21 cellular contexts compared by ENCODE assay signal in genomic region chr7:41689815-41690214, GRCh38. TPM values are rescaled to one million over a fixed set of nuclear protein-coding genes. Genes with fewer than 3 reads are reported as not detected.
DNase-seq lines count a peak whose midpoint lies in the region; ATAC-seq, FAIRE-seq and TF ChIP-seq lines count a peak whose summit lies in the region.
"Had no signal": no experiment of that assay in that cellular context is flagged by ENCODE, and none has a peak within 500 bp of the region (broad histone marks: within the 10 kb centered on the region; RNA-seq: fewer than 3 reads in every experiment).

No MANE protein-coding gene starts in this region.

- no peak overlapping the region for H3K14ac ChIP-seq in IMR-90 (replicated peaks; ENCODE audit: low read depth, low read length)
- no peak overlapping the region for H3K14ac ChIP-seq in neuronal stem cell (ENCODE audit: low read length)

- intact Hi-C loops in IMR-90 (cut with micrococcal nuclease) = loop anchor here (10.0 kb wide), 2 partner anchors 355 to 505 kb away; no protein-coding TSS in a partner anchor

- H3K36me3 ChIP-seq in IMR-90 (ENCODE audit: control insufficient read depth, insufficient read depth, low read length) (peaks cover 40% of the 10 kb centered on the region), astrocyte (ENCODE audit: insufficient read depth, low read length) (peaks cover 76% of the 10 kb centered on the region), neuronal stem cell (replicated peaks in 1 of 2; ENCODE audit: control insufficient read depth in 2 of 2, insufficient read depth in 2 of 2, low read length in 2 of 2) (no peaks in the 10 kb centered on the region), smooth muscle cell (ENCODE audit: low read depth) (peaks cover 3% of the 10 kb centered on the region)
- H3K36me3 ChIP-seq: BE2C had no signal

- no peak overlapping the region for H3K4me3 Mint-ChIP-seq in astrocyte (ENCODE audit: unreplicated experiment)
- H3K4me3 Mint-ChIP-seq: CD4-positive, CD25-positive, alpha-beta regulatory T cell; CD8-positive, alpha-beta memory T cell; GM23338; H9 had no signal

- peak overlapping the region; percentile 79 for H3K27ac Mint-ChIP-seq in astrocyte (ENCODE audit: unreplicated experiment)
- H3K27ac Mint-ChIP-seq: CD4-positive, CD25-positive, alpha-beta regulatory T cell; CD8-positive, alpha-beta memory T cell; GM23338; H9 had no signal

- H2BK15ac ChIP-seq in IMR-90 (ENCODE audit: low read depth, low read length) (no peak overlapping the region), neuronal stem cell (ENCODE audit: low read length) (no peak overlapping the region)

- no TSS peak for BruUV-seq in IMR-90 (replicated peaks; lab: Mats Ljungman, UMichigan)

- H3K27me3 Mint-ChIP-seq in astrocyte (ENCODE audit: low read depth, unreplicated experiment) = no peaks in the 10 kb centered on the region
- H3K27me3 Mint-ChIP-seq: CD4-positive, CD25-positive, alpha-beta regulatory T cell had no signal

- H3K36me3 Mint-ChIP-seq in astrocyte (ENCODE audit: low read depth, unreplicated experiment) = peaks cover 28% of the 10 kb centered on the region
- H3K36me3 Mint-ChIP-seq: CD4-positive, CD25-positive, alpha-beta regulatory T cell; CD8-positive, alpha-beta memory T cell had no signal

- in situ Hi-C loops in IMR-90 (cut with MboI; ENCODE audit: low sequenced_read_pairs) = no loop called here

- dilution Hi-C loops in IMR-90 (cut with HindIII; ENCODE audit: low sequenced_read_pairs, unreplicated experiment) = no loop called here

- CTCF ChIA-PET in IMR-90 (lab: Yijun Ruan, JAX) = no interaction called here

- ATAC-seq in IMR-90 (ENCODE audit: low read depth) = no peak
- ATAC-seq: GM23338 had no signal

- H4K20me1 ChIP-seq in IMR-90 (ENCODE audit: insufficient read depth, low read length) (peaks cover 90% of the 10 kb centered on the region), astrocyte (ENCODE audit: insufficient read depth, low read length) (peaks cover 68% of the 10 kb centered on the region), smooth muscle cell (ENCODE audit: low read depth) (peaks cover 80% of the 10 kb centered on the region)

- H2BK12ac ChIP-seq in neuronal stem cell (ENCODE audit: low read length) = peak overlapping the region; percentile 12

- H3K4me2 ChIP-seq in IMR-90 (ENCODE audit: low read depth, low read length) (no peak overlapping the region), astrocyte (ENCODE audit: low read length) (no peak overlapping the region), neuronal stem cell (ENCODE audit: insufficient read depth, low read length, poor library complexity, severe bottlenecking) (no peak overlapping the region), smooth muscle cell (no peak overlapping the region)
- H3K4me2 ChIP-seq: GM23338 had no signal

- TF ChIP-seq RAD21 in IMR-90 (IDR thresholded peaks at IDR 0.05; ENCODE audit: low read length) = no peak

- no peak overlapping the region for H2BK20ac ChIP-seq in IMR-90 (ENCODE audit: low read depth, low read length)

- H3K9me1 ChIP-seq in IMR-90 (ENCODE audit: insufficient read depth, low read length) = peaks cover 29% of the 10 kb centered on the region

- H2AK9ac ChIP-seq in IMR-90 (replicated peaks; ENCODE audit: low read depth, low read length, poor library complexity) = peak overlapping the region; percentile 15

- TF ChIP-seq CTCF in IMR-90 (conservative IDR thresholded peaks at IDR 0.05; ENCODE audit: low read depth, low read length) = no peak
- TF ChIP-seq CTCF in astrocyte (IDR thresholded peaks at IDR 0.05; ENCODE audit: insufficient read depth, low read depth, low read length) = no peak
- no peak for TF ChIP-seq CTCF in smooth muscle cell (IDR thresholded peaks at IDR 0.05; ENCODE audit: borderline replicate concordance, insufficient read depth, poor library complexity, severe bottlenecking)

- no peak for TF ChIP-seq POLR2A in IMR-90 (IDR thresholded peaks at IDR 0.05; ENCODE audit: low read depth, low read length)

- H2AFZ ChIP-seq in IMR-90 (replicated peaks; ENCODE audit: low read length, poor library complexity) (no peak overlapping the region), astrocyte (ENCODE audit: low read depth, low read length) (no peak overlapping the region), neuronal stem cell (ENCODE audit: low read length) (no peak overlapping the region), smooth muscle cell (ENCODE audit: low read depth) (no peak overlapping the region)
- H2AFZ ChIP-seq: GM23338 had no signal

- H4K8ac ChIP-seq in IMR-90 (ENCODE audit: low read depth in 2 of 2, low read length in 2 of 2) (no peak overlapping the region), neuronal stem cell (ENCODE audit: low read depth, low read length) (no peak overlapping the region)

- FAIRE-seq in astrocyte (lab: Jason Lieb, UNC) = no peak
- FAIRE-seq: A204.1, D721Med, GM12892, GM18507 had no signal

- POLR2A ChIA-PET in IMR-90 (lab: Charles Lee; ENCODE audit: unreplicated experiment) = interaction anchor here (0.6 kb wide), 1 partner anchor 488 kb away, joined by 3 read pairs; no protein-coding TSS in a partner anchor

- no peak overlapping the region for H3K18ac ChIP-seq in IMR-90 (ENCODE audit: low read depth, low read length)
- no peak overlapping the region for H3K18ac ChIP-seq in neuronal stem cell (ENCODE audit: low read length)

- H3K4me3 ChIP-seq in IMR-90 (ENCODE audit: insufficient read depth, low read depth, low read length) (no peak overlapping the region), astrocyte (ENCODE audit: insufficient read depth, low read depth, low read length) (no peak overlapping the region), neuronal stem cell (ENCODE audit: low read length in 2 of 2) (peak overlapping the region in 1 of 2 donors; percentile 52), smooth muscle cell (no peak overlapping the region)
- H3K4me3 ChIP-seq: GM23338 had no signal

- no peaks in the 10 kb centered on the region for H3K27me3 ChIP-seq in IMR-90 (ENCODE audit: control insufficient read depth, insufficient read depth, low read length)
- H3K27me3 ChIP-seq in astrocyte (ENCODE audit: insufficient read depth, low read length) = no peaks in the 10 kb centered on the region
- H3K27me3 ChIP-seq in neuronal stem cell (ENCODE audit: control insufficient read depth in 3 of 3, insufficient read depth in 3 of 3, low read depth in 1 of 3, low read length in 3 of 3) = no peaks in the 10 kb centered on the region
- no peaks in the 10 kb centered on the region for H3K27me3 ChIP-seq in smooth muscle cell (ENCODE audit: low read depth)

- H2BK5ac ChIP-seq in IMR-90 (ENCODE audit: low read depth, low read length, poor library complexity, severe bottlenecking) (no peak overlapping the region), neuronal stem cell (ENCODE audit: low read length) (no peak overlapping the region)

- no peak overlapping the region for H2BK120ac ChIP-seq in IMR-90 (ENCODE audit: low read depth, low read length)
- H2BK120ac ChIP-seq in neuronal stem cell (ENCODE audit: low read depth, low read length) = no peak overlapping the region

- peaks cover 57% of the 10 kb centered on the region for H3K4me1 Mint-ChIP-seq in astrocyte (ENCODE audit: low read depth, unreplicated experiment)
- H3K4me1 Mint-ChIP-seq: CD4-positive, CD25-positive, alpha-beta regulatory T cell; CD8-positive, alpha-beta memory T cell had no signal

- no peak overlapping the region for H3K27ac ChIP-seq in IMR-90 (ENCODE audit: insufficient read depth, low read length)
- no peak overlapping the region for H3K27ac ChIP-seq in astrocyte (ENCODE audit: low read depth, low read length)
- H3K27ac ChIP-seq in neuronal stem cell (replicated peaks; ENCODE audit: low read length) = no peak overlapping the region
- H3K27ac ChIP-seq in smooth muscle cell (ENCODE audit: low read depth) = peak overlapping the region; percentile 94

- no peak overlapping the region for H3K56ac ChIP-seq in IMR-90 (ENCODE audit: extremely low read depth, insufficient read depth, low read length)

- 98% methylated on average over 10 of the region's 16 CpGs; no CpG with 5 or more reads in 1 of the 2 experiments for WGBS in IMR-90 (ENCODE audit: extremely low coverage in 2 of 2, insufficient read length in 1 of 2), 2 experiments
- no CpG with 5 or more reads among the region's 16 CpGs for WGBS in neuronal stem cell (ENCODE audit: extremely low coverage in 2 of 2, insufficient read length in 2 of 2, insufficient replicate concordance in 1 of 2), 2 donors
- WGBS in smooth muscle cell (ENCODE audit: low lambda C conversion rate) = 95% methylated on average over 16 of the region's 16 CpGs

- 0 out of 2 replicates have a peak overlapping the region, but pooled peaks have one; percentile 2 for H3K4ac ChIP-seq in IMR-90 (ENCODE audit: low read depth, low read length)
- H3K4ac ChIP-seq in neuronal stem cell (ENCODE audit: low read length) = no peak overlapping the region

- no peak for DNase-seq in IMR-90
- DNase-seq in astrocyte (ENCODE audit: low read depth) = no peak
- DNase-seq in neuronal stem cell (ENCODE audit: low spot score) = no peak
- DNase-seq in smooth muscle cell (lab: John Stamatoyannopoulos, UW; ENCODE audit: unreplicated experiment) = no peak
- no peak for DNase-seq in activated gamma-delta T cell treated with Interleukin-2 at 50 U/mL for 16 hours
- no peak for DNase-seq in NCI-H2107 treated with DMSO at 0.1 percent for 48 hours (lab: John Stamatoyannopoulos, UW; ENCODE audit: unreplicated experiment)
- no peak for DNase-seq in DMS79 (lab: John Stamatoyannopoulos, UW)
- DNase-seq in SIG-M5 treated with dmso at 0.1 percent for 504 hours (lab: John Stamatoyannopoulos, UW; ENCODE audit: unreplicated experiment) = no peak
- DNase-seq: ACHN; BE2C; C1 segment of cervical spinal cord; CD4-positive, CD25-positive, alpha-beta regulatory T cell; CD8-positive, alpha-beta memory T cell; COR-L47; GDM1; H9 had no signal

- no peak overlapping the region for H3K23ac ChIP-seq in IMR-90 (ENCODE audit: low read depth, low read length)
- no peak overlapping the region for H3K23ac ChIP-seq in neuronal stem cell (ENCODE audit: low read depth, low read length, poor library complexity)

- H2AK5ac ChIP-seq in IMR-90 (ENCODE audit: low read depth, low read length) (peak overlapping the region; percentile 4; the same call in 1 of the 2 replicates), neuronal stem cell (ENCODE audit: low read depth, low read length) (no peak overlapping the region)

- H3K9me3 ChIP-seq in IMR-90 (ENCODE audit: control insufficient read depth, insufficient read depth, low read length) (no peaks in the 10 kb centered on the region), astrocyte (ENCODE audit: insufficient read depth, low read depth, low read length) (no peaks in the 10 kb centered on the region), neuronal stem cell (replicated peaks in 1 of 2; ENCODE audit: control insufficient read depth in 2 of 2, insufficient read depth in 1 of 2, low read depth in 1 of 2, low read length in 2 of 2) (no peaks in the 10 kb centered on the region), smooth muscle cell (replicated peaks; ENCODE audit: low read depth) (no peaks in the 10 kb centered on the region)
- H3K9me3 ChIP-seq: BE2C had no signal

- H3K9ac ChIP-seq in IMR-90 (ENCODE audit: low read depth, low read length) (no peak overlapping the region), astrocyte (ENCODE audit: low read length) (no peak overlapping the region), neuronal stem cell (ENCODE audit: low read depth, low read length, poor library complexity) (no peak overlapping the region), smooth muscle cell (ENCODE audit: low read depth) (no peak overlapping the region)

- no peak overlapping the region for H4K91ac ChIP-seq in IMR-90 (ENCODE audit: insufficient read depth, low read depth, low read length)
- no peak overlapping the region for H4K91ac ChIP-seq in neuronal stem cell (ENCODE audit: low read depth, low read length, poor library complexity)

- H3F3A ChIP-seq in smooth muscle cell (ENCODE audit: low read depth) = peaks cover 30% of the 10 kb centered on the region

- H3K79me2 ChIP-seq in astrocyte (ENCODE audit: insufficient read depth, low read length) (peaks cover 61% of the 10 kb centered on the region), smooth muscle cell (ENCODE audit: low read depth) (peaks cover 44% of the 10 kb centered on the region)

- no peak overlapping the region for H4K5ac ChIP-seq in IMR-90 (ENCODE audit: low read depth, low read length)

- H3K79me1 ChIP-seq in IMR-90 (ENCODE audit: low read depth in 1 of 2, low read length in 2 of 2) = peaks cover 10 to 74% of the 10 kb centered on the region in 2 experiments; a peak in 3 of 4 replicates
- H3K79me1 ChIP-seq in neuronal stem cell (ENCODE audit: low read depth, low read length) = no peaks in the 10 kb centered on the region

- no peaks in the 10 kb centered on the region for H3K9me3 Mint-ChIP-seq in astrocyte (ENCODE audit: unreplicated experiment)
- H3K9me3 Mint-ChIP-seq: GM23338, H9 had no signal

- H3K4me1 ChIP-seq in IMR-90 (ENCODE audit: control insufficient read depth, insufficient read depth, low read length) (peaks cover 22% of the 10 kb centered on the region), astrocyte (ENCODE audit: insufficient read depth, low read length) (peaks cover 30% of the 10 kb centered on the region), neuronal stem cell (ENCODE audit: control insufficient read depth in 2 of 2, insufficient read depth in 1 of 2, low read depth in 1 of 2, low read length in 2 of 2) (peaks cover 0 to 1% of the 10 kb centered on the region in 2 donors), smooth muscle cell (ENCODE audit: low read depth) (peaks cover 9% of the 10 kb centered on the region)
- H3K4me1 ChIP-seq: BE2C had no signal

RNA-seq across cellular contexts. Expression of gene INHBA, which starts 13.1 kb away (rescaled TPM):
- total RNA-seq in IMR-90 (2012; rRNA removed) (112 and 133 TPM in 2 replicates), astrocyte (103 and 164 TPM in 2 replicates), smooth muscle cell (257 and 290 TPM in 2 replicates)
- polyA plus RNA-seq in IMR-90 (2012; rRNA removed) (60.2 and 76.7 TPM in 2 replicates), smooth muscle cell (297 and 326 TPM in 2 replicates)
- polyA plus RNA-seq in IMR-90 (2012; cell fraction: cytosol; rRNA removed) = 47.7 and 58.4 TPM in 2 replicates
- polyA plus RNA-seq in IMR-90 (2012; cell fraction: nucleus; rRNA removed; ENCODE audit: low replicate concordance) = 126 and 200 TPM in 2 replicates
- not detected for polyA plus RNA-seq in neuronal stem cell (2013, experiment 1 of 2)
- polyA plus RNA-seq in neuronal stem cell (2013, experiment 2 of 2) = not detected
- total RNA-seq: CD4-positive, CD25-positive, alpha-beta regulatory T cell; CD8-positive, alpha-beta memory T cell had no signal
- polyA plus RNA-seq: CD4-positive, CD25-positive, alpha-beta regulatory T cell; CD8-positive, alpha-beta memory T cell had no signal
